Comparison of ENCODE assay signal across 2 cellular contexts in genomic region chr16:1336619-1337018, GRCh38.
TF ChIP-seq lines count a peak whose summit lies in the region.

No MANE protein-coding gene starts in this region.

TF ChIP-seq in HEK293, 187 proteins besides CTCF, POLR2A, EP300 and RAD21 (continued from another document):
- peak; percentile 36; the same call in 1 of the 2 replicates for TF ChIP-seq HIC1 (tag by site-specific recombination; IDR thresholded peaks at IDR 0.05)
- TF ChIP-seq PRDM6 (tag by site-specific recombination; IDR thresholded peaks at IDR 0.05), result no peak
- TF ChIP-seq ZIC2 (tag by site-specific recombination; IDR thresholded peaks at IDR 0.05), result peak; percentile 9; the same call in 1 of the 2 replicates

TF ChIP-seq in neural cell, 6 proteins besides CTCF, POLR2A, EP300 and RAD21 (continued from another document):
- TF ChIP-seq REST (IDR thresholded peaks at IDR 0.05; ENCODE audit: borderline replicate concordance) (no peak), MXI1 (conservative IDR thresholded peaks at IDR 0.05; ENCODE audit: poor library complexity, severe bottlenecking) (no peak), TAF1 (IDR thresholded peaks at IDR 0.05; ENCODE audit: low read depth) (no peak)
